16 cellular contexts compared by ENCODE assay signal in the genomic region with DNA sequence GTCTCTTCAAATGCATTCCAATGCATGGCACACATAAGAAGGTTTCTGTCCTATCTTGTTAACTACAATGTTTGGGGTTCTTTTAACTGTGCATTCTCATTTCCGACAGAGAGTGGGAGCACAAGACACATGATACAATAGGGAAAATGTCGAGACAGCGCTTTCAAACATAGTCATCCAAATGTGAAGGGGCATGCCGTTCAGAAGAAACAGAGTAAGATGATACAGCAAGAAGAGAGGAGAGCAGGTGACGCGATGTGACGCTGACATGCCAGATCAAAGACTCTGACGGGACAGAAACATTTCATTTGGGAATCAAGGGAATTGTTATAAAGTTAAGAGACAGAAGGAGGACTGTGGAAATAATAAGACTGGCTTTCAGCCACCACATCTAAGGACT.
DNase-seq lines count a peak whose midpoint lies in the region; ATAC-seq, FAIRE-seq and TF ChIP-seq lines count a peak whose summit lies in the region.
"Had no signal": no experiment of that assay in that cellular context is flagged by ENCODE, and none has a peak within 500 bp of the region (broad histone marks: within the 10 kb centered on the region; RNA-seq: fewer than 3 reads in every experiment).

No MANE protein-coding gene starts in this region.

- no peak overlapping the region for H3K4me3 Mint-ChIP-seq in activated T-cell treated with anti-CD3 and anti-CD28 coated beads, Interleukin-2, amount 50 U/mL, for 24 hours
- H3K4me3 Mint-ChIP-seq: CD4-positive, alpha-beta memory T cell; H9 had no signal

- no peak overlapping the region for H3K27ac Mint-ChIP-seq in activated T-cell treated with anti-CD3 and anti-CD28 coated beads, Interleukin-2, amount 50 U/mL, for 24 hours
- H3K27ac Mint-ChIP-seq: CD4-positive, alpha-beta memory T cell; H9 had no signal

- no peak overlapping the region for H3K9ac ChIP-seq in HepG2 (ENCODE audit: insufficient read depth, low read depth, low read length)

- TF ChIP-seq CTCF in HepG2 (CRISPR knock-in tag; IDR thresholded peaks at IDR 0.05) (no peak), right lobe of liver (IDR thresholded peaks at IDR 0.05) (no peak), bronchial epithelial cell (IDR thresholded peaks at IDR 0.05; ENCODE audit: insufficient read depth, low read length, severe bottlenecking) (no peak)

- no peaks in the 10 kb centered on the region for H3K4me1 Mint-ChIP-seq in activated T-cell treated with anti-CD3 and anti-CD28 coated beads, Interleukin-2, amount 50 U/mL, for 24 hours (ENCODE audit: low read depth)
- H3K4me1 Mint-ChIP-seq: CD4-positive, alpha-beta memory T cell had no signal

- POLR2A ChIA-PET in HepG2 (lab: Yijun Ruan, JAX): no interaction called here

- no peak overlapping the region for H3K4me3 ChIP-seq in HepG2 (replicated peaks in 1 of 3; ENCODE audit: insufficient read depth in 1 of 3, low read depth in 2 of 3, low read length in 3 of 3)
- H3K4me3 ChIP-seq in right lobe of liver: no peak overlapping the region
- no peak overlapping the region for H3K4me3 ChIP-seq in bronchial epithelial cell (ENCODE audit: low read depth, low read length)
- H3K4me3 ChIP-seq: A549 had no signal

- TF ChIP-seq EP300 in HepG2 (IDR thresholded peaks at IDR 0.05; ENCODE audit: low read depth in 2 of 2, low read length in 2 of 2) (no peak), HepG2 (CRISPR knock-in tag; IDR thresholded peaks at IDR 0.05; ENCODE audit: borderline replicate concordance) (no peak)

- H3K4me2 ChIP-seq in HepG2 (ENCODE audit: low read depth, low read length): no peak overlapping the region
- H3K4me2 ChIP-seq: A549 had no signal

- H3K36me3 ChIP-seq in HepG2 (replicated peaks in 1 of 2; ENCODE audit: control insufficient read depth in 1 of 2, insufficient read depth in 2 of 2, low read length in 2 of 2) (no peaks in the 10 kb centered on the region), right lobe of liver (no peaks in the 10 kb centered on the region), bronchial epithelial cell (ENCODE audit: control insufficient read depth, insufficient read depth, low read length) (no peaks in the 10 kb centered on the region)
- H3K36me3 ChIP-seq: BE2C had no signal

- H3K9me3 Mint-ChIP-seq in activated T-cell treated with anti-CD3 and anti-CD28 coated beads, Interleukin-2, amount 50 U/mL, for 24 hours: no peaks in the 10 kb centered on the region
- H3K9me3 Mint-ChIP-seq: H9 had no signal

- no peak for TF ChIP-seq RAD21 in HepG2 (CRISPR knock-in tag; IDR thresholded peaks at IDR 0.05)

- 13% methylated on average over 8 of the region's 8 CpGs for WGBS in HepG2 (ENCODE audit: low lambda C conversion rate)
- 61% methylated on average over 8 of the region's 8 CpGs for WGBS in right lobe of liver (ENCODE audit: insufficient coverage, low coverage, low lambda C conversion rate, missing lambda C conversion rate)

- FAIRE-seq in HepG2 (lab: Jason Lieb, UNC) (no peak), bronchial epithelial cell (lab: Jason Lieb, UNC) (no peak)
- FAIRE-seq: A549, GM12892 had no signal

- no peak for TF ChIP-seq POLR2A in HepG2 (IDR thresholded peaks at IDR 0.05; ENCODE audit: insufficient read depth in 1 of 2, low read depth in 2 of 2, low read length in 2 of 2)
- TF ChIP-seq POLR2A in right lobe of liver (IDR thresholded peaks at IDR 0.05): no peak

- H3K27ac ChIP-seq in HepG2 (ENCODE audit: extremely low read length, insufficient read depth, low read length) (no peak overlapping the region), right lobe of liver (no peak overlapping the region)
- H3K27ac ChIP-seq: A549, C4-2B had no signal

- peaks cover 44% of the 10 kb centered on the region for H3K27me3 Mint-ChIP-seq in activated T-cell treated with anti-CD3 and anti-CD28 coated beads, Interleukin-2, amount 50 U/mL, for 24 hours

- no peaks in the 10 kb centered on the region for H4K20me1 ChIP-seq in HepG2 (ENCODE audit: insufficient read depth, low read length)

- no peaks in the 10 kb centered on the region for H3K36me3 Mint-ChIP-seq in activated T-cell treated with anti-CD3 and anti-CD28 coated beads, Interleukin-2, amount 50 U/mL, for 24 hours (ENCODE audit: low read depth)
- H3K36me3 Mint-ChIP-seq: CD4-positive, alpha-beta memory T cell had no signal

- no peaks in the 10 kb centered on the region for H3K4me1 ChIP-seq in HepG2 (ENCODE audit: insufficient read depth, low read length)
- no peaks in the 10 kb centered on the region for H3K4me1 ChIP-seq in right lobe of liver
- H3K4me1 ChIP-seq: A549, BE2C had no signal

- in situ Hi-C loops in HepG2 (cut with HindIII; ENCODE audit: extremely low pct_ligation_motif_present, low pct_unique_long_range_greater_than_20kb): no loop called here

- no peak for ATAC-seq in HepG2
- no peak for ATAC-seq in right lobe of liver
- ATAC-seq: A549 had no signal

- BruUV-seq in HepG2 (replicated peaks; lab: Mats Ljungman, UMichigan): no TSS peak

- H3K79me2 ChIP-seq in HepG2 (ENCODE audit: insufficient read depth, low read length): no peaks in the 10 kb centered on the region

- H3K9me3 ChIP-seq in HepG2 (ENCODE audit: low read length) (no peaks in the 10 kb centered on the region), right lobe of liver (no peaks in the 10 kb centered on the region)
- H3K9me3 ChIP-seq: A549, BE2C had no signal

- intact Hi-C loops in HepG2 (cut with micrococcal nuclease; ENCODE audit: unreplicated experiment): no loop called here
- intact Hi-C loops in right lobe of liver (cut with DNase I): no loop called here

- peaks cover 0 to 8% of the 10 kb centered on the region in 2 experiments; a peak in 2 of 5 replicates for H3K27me3 ChIP-seq in HepG2 (ENCODE audit: control insufficient read depth in 1 of 2, insufficient read depth in 2 of 2, low read length in 2 of 2)
- no peaks in the 10 kb centered on the region for H3K27me3 ChIP-seq in right lobe of liver
- H3K27me3 ChIP-seq in bronchial epithelial cell (ENCODE audit: control insufficient read depth, insufficient read depth, low read length): peaks cover 4% of the 10 kb centered on the region

- no peak for DNase-seq in HepG2 (ENCODE audit: low spot score)
- DNase-seq in right lobe of liver: no peak
- peak; percentile 37 for DNase-seq in bronchial epithelial cell (ENCODE audit: low read depth)
- DNase-seq in left kidney (ENCODE audit: low read depth, low spot score): peak; percentile 63
- no peak for DNase-seq in activated T-cell treated with anti-CD3 and anti-CD28 coated beads, Interleukin-2, amount 50 U/mL, for 24 hours
- no peak for DNase-seq in NCI-H2107 treated with DMSO at 0.1 percent for 48 hours (lab: John Stamatoyannopoulos, UW; ENCODE audit: unreplicated experiment)
- DNase-seq in NCI-H1436 treated with DMSO at 0.1 percent for 48 hours (lab: John Stamatoyannopoulos, UW): no peak
- DNase-seq: BE2C; CD4-positive, alpha-beta memory T cell; DND-41; GDM1; GOT3; H9 had no signal

- no peak overlapping the region for H2AFZ ChIP-seq in HepG2 (ENCODE audit: low read length)

- CTCF ChIA-PET in HepG2 (lab: Yijun Ruan, JAX; ENCODE audit: low intra/inter-chr PET ratio, low total read pairs): no interaction called here

TF ChIP-seq in HepG2, 621 proteins besides CTCF, POLR2A, EP300 and RAD21:
- TF ChIP-seq, protein P1, sequence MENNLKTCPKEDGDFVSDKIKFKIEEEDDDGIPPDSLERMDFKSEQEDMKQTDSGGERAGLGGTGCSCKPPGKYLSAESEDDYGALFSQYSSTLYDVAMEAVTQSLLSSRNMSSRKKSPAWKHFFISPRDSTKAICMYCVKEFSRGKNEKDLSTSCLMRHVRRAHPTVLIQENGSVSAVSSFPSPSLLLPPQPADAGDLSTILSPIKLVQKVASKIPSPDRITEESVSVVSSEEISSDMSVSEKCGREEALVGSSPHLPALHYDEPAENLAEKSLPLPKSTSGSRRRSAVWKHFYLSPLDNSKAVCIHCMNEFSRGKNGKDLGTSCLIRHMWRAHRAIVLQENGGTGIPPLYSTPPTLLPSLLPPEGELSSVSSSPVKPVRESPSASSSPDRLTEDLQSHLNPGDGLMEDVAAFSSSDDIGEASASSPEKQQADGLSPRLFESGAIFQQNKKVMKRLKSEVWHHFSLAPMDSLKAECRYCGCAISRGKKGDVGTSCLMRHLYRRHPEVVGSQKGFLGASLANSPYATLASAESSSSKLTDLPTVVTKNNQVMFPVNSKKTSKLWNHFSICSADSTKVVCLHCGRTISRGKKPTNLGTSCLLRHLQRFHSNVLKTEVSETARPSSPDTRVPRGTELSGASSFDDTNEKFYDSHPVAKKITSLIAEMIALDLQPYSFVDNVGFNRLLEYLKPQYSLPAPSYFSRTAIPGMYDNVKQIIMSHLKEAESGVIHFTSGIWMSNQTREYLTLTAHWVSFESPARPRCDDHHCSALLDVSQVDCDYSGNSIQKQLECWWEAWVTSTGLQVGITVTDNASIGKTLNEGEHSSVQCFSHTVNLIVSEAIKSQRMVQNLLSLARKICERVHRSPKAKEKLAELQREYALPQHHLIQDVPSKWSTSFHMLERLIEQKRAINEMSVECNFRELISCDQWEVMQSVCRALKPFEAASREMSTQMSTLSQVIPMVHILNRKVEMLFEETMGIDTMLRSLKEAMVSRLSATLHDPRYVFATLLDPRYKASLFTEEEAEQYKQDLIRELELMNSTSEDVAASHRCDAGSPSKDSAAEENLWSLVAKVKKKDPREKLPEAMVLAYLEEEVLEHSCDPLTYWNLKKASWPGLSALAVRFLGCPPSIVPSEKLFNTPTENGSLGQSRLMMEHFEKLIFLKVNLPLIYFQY (CRISPR knock-in tag; IDR thresholded peaks at IDR 0.05; ENCODE audit: borderline replicate concordance): no peak
- TF ChIP-seq CREB1 (IDR thresholded peaks at IDR 0.05) (peak; percentile 34), CREB1 (CRISPR knock-in tag; IDR thresholded peaks at IDR 0.05) (no peak)

Comparison
In these comparisons a context has a peak if more than half of its experiments do, and no peak if none do; other contexts are left out.
1. DNase-seq: peak in bronchial epithelial cell (single experiment) and left kidney (single experiment); none in HepG2 (single experiment), right lobe of liver (0 of 3), activated T-cell treated with anti-CD3 and anti-CD28 coated beads, Interleukin-2, amount 50 U/mL, for 24 hours (single experiment), NCI-H2107 treated with DMSO at 0.1 percent for 48 hours (single experiment) and NCI-H1436 treated with DMSO at 0.1 percent for 48 hours (single experiment).